In genomic region chr11:14969922-14970323, GRCh38 we compare ENCODE assay signal across 9 cellular contexts. TPM values are rescaled to one million over a fixed set of nuclear protein-coding genes. Genes with fewer than 3 reads are reported as not detected.
DNase-seq lines count a peak whose midpoint lies in the region; ATAC-seq, FAIRE-seq and TF ChIP-seq lines count a peak whose summit lies in the region.
"Had no signal": no experiment of that assay in that cellular context is flagged by ENCODE, and none has a peak within 500 bp of the region (broad histone marks: within the 10 kb centered on the region; RNA-seq: fewer than 3 reads in every experiment).

No MANE protein-coding gene starts in this region.

- DNase-seq in heart left ventricle (peak in 3 of 5 donors; percentile 24 to 57 (median 36)), cardiac septum (ENCODE audit: low spot score) (no peak), cardiac fibroblast (ENCODE audit: low read depth in 2 of 2) (peak in 1 of 2 donors; percentile 53), pancreas (peak in 4 of 6 donors; percentile 34 to 84 (median 52)), NCI-H2107 (lab: John Stamatoyannopoulos, UW) (no peak), AG20443 (ENCODE audit: low spot score) (no peak)
- DNase-seq in T-helper 2 cell treated with Interferon-gamma antibody and Interleukin-4, amounts not matched to agents 5 μg/mL and 100 μg/mL, for 36 hours (ENCODE audit: low spot score) = peak; percentile 39

- H3K4me3 Mint-ChIP-seq in T-helper 2 cell treated with Interferon-gamma antibody and Interleukin-4, amounts not matched to agents 5 μg/mL and 100 μg/mL, for 36 hours = no peak overlapping the region

- H3K4me3 ChIP-seq in heart left ventricle = no peak overlapping the region
- no peak overlapping the region for H3K4me3 ChIP-seq in cardiac fibroblast (replicated peaks in 1 of 2; ENCODE audit: low read depth in 2 of 2, low read length in 2 of 2)
- H3K4me3 ChIP-seq in pancreas = no peak overlapping the region

- no peak for TF ChIP-seq POLR2A in heart left ventricle (IDR thresholded peaks at IDR 0.05)

- H3K27me3 Mint-ChIP-seq in T-helper 2 cell treated with Interferon-gamma antibody and Interleukin-4, amounts not matched to agents 5 μg/mL and 100 μg/mL, for 36 hours (ENCODE audit: low read depth) = peaks cover 68% of the 10 kb centered on the region

- whole genome bisulfite sequencing in heart left ventricle, 4 donors = 7 to 50% (median 10%) methylated on average over 1 to 6 of the region's 6 CpGs
- WGBS in pancreas, 2 donors = 20 to 21% methylated on average over 6 of the region's 6 CpGs

- H3K27ac Mint-ChIP-seq in T-helper 2 cell treated with Interferon-gamma antibody and Interleukin-4, amounts not matched to agents 5 μg/mL and 100 μg/mL, for 36 hours = no peak overlapping the region

- no peaks in the 10 kb centered on the region for H3K9me3 ChIP-seq in heart left ventricle
- H3K9me3 ChIP-seq in pancreas = no peaks in the 10 kb centered on the region

- H3K4me1 Mint-ChIP-seq in T-helper 2 cell treated with Interferon-gamma antibody and Interleukin-4, amounts not matched to agents 5 μg/mL and 100 μg/mL, for 36 hours (ENCODE audit: low read depth) = peaks cover 21% of the 10 kb centered on the region

- H3K27ac ChIP-seq in heart left ventricle = no peak overlapping the region
- no peak overlapping the region for H3K27ac ChIP-seq in pancreas

- H3K36me3 ChIP-seq in heart left ventricle (no peaks in the 10 kb centered on the region), pancreas (no peaks in the 10 kb centered on the region)

- H3K36me3 Mint-ChIP-seq in T-helper 2 cell treated with Interferon-gamma antibody and Interleukin-4, amounts not matched to agents 5 μg/mL and 100 μg/mL, for 36 hours (ENCODE audit: low read depth) = no peaks in the 10 kb centered on the region

- ATAC-seq in heart left ventricle (peak in 3 of 4 donors; percentile 44 to 45 (median 45)), HG03354 (IDR thresholded peaks at IDR 0.05; ENCODE audit: poor library complexity, severe bottlenecking, unreplicated experiment) (peak; percentile 63), pancreas (peak in 3 of 4 donors; percentile 46 to 54 (median 48))

- TF ChIP-seq CTCF in heart left ventricle (IDR thresholded peaks at IDR 0.05) (peak in 10 of 12 donors; percentile 18 to 48 (median 34)), cardiac fibroblast (IDR thresholded peaks at IDR 0.05; ENCODE audit: low read depth, low read length) (peak; percentile 80), pancreas (IDR thresholded peaks at IDR 0.05) (peak in 1 of 4 donors; percentile 20)

- no peaks in the 10 kb centered on the region for H3K9me3 Mint-ChIP-seq in T-helper 2 cell treated with Interferon-gamma antibody and Interleukin-4, amounts not matched to agents 5 μg/mL and 100 μg/mL, for 36 hours

- H3K4me1 ChIP-seq in heart left ventricle (peaks cover 0 to 30% (median 13%) of the 10 kb centered on the region in 12 donors), pancreas (peaks cover 1 to 12% (median 8%) of the 10 kb centered on the region in 3 donors)

- H3K27me3 ChIP-seq in heart left ventricle (peaks cover 25 to 71% (median 59%) of the 10 kb centered on the region in 9 donors), pancreas (peaks cover 0 to 17% (median 2%) of the 10 kb centered on the region in 4 donors)

- intact Hi-C loops in heart left ventricle (cut with DNase I) (loop anchor here in 5 of 10 donors (5.0 to 10.0 kb wide), 3 partner anchors 102 to 235 kb away; partner anchors contain the start of gene CALCB (in 3 of the 5)), cardiac septum (cut with DNase I) (loop anchor here (5.0 kb wide), 1 partner anchor 102 kb away; the partner anchor contains the start of gene CALCB), pancreas (cut with DNase I) (no loop called here)

- no peak for FAIRE-seq in pancreas (lab: Jason Lieb, UNC)

RNA-seq across cellular contexts. Expression of gene CALCA, which starts 2.2 kb away (rescaled TPM):
- 1 to 10 TPM in 2 of 9 donors, under 1 TPM in 1, not detected in 6; 0.28 to 4.7 (median 2.9) TPM for total RNA-seq in heart left ventricle
- polyA plus RNA-seq in heart left ventricle = 1 to 10 TPM in 1 of 2 donors, not detected in 1; 2.1 TPM
- 0.51 TPM for total RNA-seq in cardiac septum
- under 1 TPM in 1 of 6 donors, not detected in 5; 0.38 TPM for total RNA-seq in pancreas
- under 1 TPM in 1 of 2 donors, not detected in 1; 0.12 TPM for polyA plus RNA-seq in pancreas
- total RNA-seq: temporal lobe had no signal

Comparison
In these comparisons a context has a peak if more than half of its experiments do, and no peak if none do; other contexts are left out.
1. DNase-seq: peak in heart left ventricle (3 of 5), T-helper 2 cell treated with Interferon-gamma antibody and Interleukin-4, amounts not matched to agents 5 μg/mL and 100 μg/mL, for 36 hours (single experiment) and pancreas (4 of 6); none in cardiac septum (single experiment), NCI-H2107 (single experiment) and AG20443 (single experiment).
2. Peak in every context shown above with its lines, with median percentiles within 50 percentile points of each other: ATAC-seq.